In genomic region chr5:107675201-107675600, GRCh38 we compare ENCODE assay signal across 2 cellular contexts.
TF ChIP-seq lines count a peak whose summit lies in the region.

No MANE protein-coding gene starts in this region.

TF ChIP-seq in IMR-90, 13 proteins besides CTCF, POLR2A, EP300 and RAD21:
- TF ChIP-seq CHD1 (IDR thresholded peaks at IDR 0.05; ENCODE audit: low read depth, low read length), result no peak
- TF ChIP-seq, protein P1, sequence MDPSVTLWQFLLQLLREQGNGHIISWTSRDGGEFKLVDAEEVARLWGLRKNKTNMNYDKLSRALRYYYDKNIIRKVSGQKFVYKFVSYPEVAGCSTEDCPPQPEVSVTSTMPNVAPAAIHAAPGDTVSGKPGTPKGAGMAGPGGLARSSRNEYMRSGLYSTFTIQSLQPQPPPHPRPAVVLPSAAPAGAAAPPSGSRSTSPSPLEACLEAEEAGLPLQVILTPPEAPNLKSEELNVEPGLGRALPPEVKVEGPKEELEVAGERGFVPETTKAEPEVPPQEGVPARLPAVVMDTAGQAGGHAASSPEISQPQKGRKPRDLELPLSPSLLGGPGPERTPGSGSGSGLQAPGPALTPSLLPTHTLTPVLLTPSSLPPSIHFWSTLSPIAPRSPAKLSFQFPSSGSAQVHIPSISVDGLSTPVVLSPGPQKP (IDR thresholded peaks at IDR 0.05; ENCODE audit: borderline replicate concordance, low read depth, low read length), result no peak
- no peak for TF ChIP-seq BHLHE40 (IDR thresholded peaks at IDR 0.05; ENCODE audit: low read depth, low read length)
- no peak for TF ChIP-seq MAFK (IDR thresholded peaks at IDR 0.05; ENCODE audit: low read depth, low read length)
- no peak for TF ChIP-seq RCOR1 (IDR thresholded peaks at IDR 0.05; ENCODE audit: insufficient replicate concordance, low read length)
- no peak for TF ChIP-seq FOS (IDR thresholded peaks at IDR 0.05; ENCODE audit: low read depth, low read length)
- no peak for TF ChIP-seq MXI1 (IDR thresholded peaks at IDR 0.05; ENCODE audit: borderline replicate concordance, low read depth, low read length)
- no peak for TF ChIP-seq USF2 (IDR thresholded peaks at IDR 0.05; ENCODE audit: low read depth, low read length)
- TF ChIP-seq NFE2L2 (IDR thresholded peaks at IDR 0.05; ENCODE audit: low read depth, low read length), result no peak
- no peak for TF ChIP-seq SMC3 (IDR thresholded peaks at IDR 0.05; ENCODE audit: low read depth, low read length)
- no peak for TF ChIP-seq CEBPB (IDR thresholded peaks at IDR 0.05; ENCODE audit: low read depth, low read length)
- no peak for TF ChIP-seq RFX5 (IDR thresholded peaks at IDR 0.05; ENCODE audit: low read depth, low read length)
- TF ChIP-seq MAZ (IDR thresholded peaks at IDR 0.05; ENCODE audit: borderline replicate concordance, low read depth, low read length), result no peak

TF ChIP-seq in H1, 55 proteins besides CTCF, POLR2A, EP300 and RAD21:
- TF ChIP-seq TBP (IDR thresholded peaks at IDR 0.05; ENCODE audit: low read depth, low read length) (no peak), CBX5 (IDR thresholded peaks at IDR 0.05; ENCODE audit: low read depth, low read length) (no peak), FOSL1 (IDR thresholded peaks at IDR 0.05; ENCODE audit: insufficient read depth, low read depth, low read length) (no peak), JUN (IDR thresholded peaks at IDR 0.05; ENCODE audit: low read depth, low read length) (no peak), RNF2 (IDR thresholded peaks at IDR 0.05; ENCODE audit: borderline replicate concordance, low read depth, low read length, missing control alignments, poor library complexity, severe bottlenecking) (no peak), SUZ12 (IDR thresholded peaks at IDR 0.05; ENCODE audit: low read length) (no peak), TAF1 (IDR thresholded peaks at IDR 0.05; ENCODE audit: low read depth, low read length) (no peak), PHF8 (conservative IDR thresholded peaks at IDR 0.05; ENCODE audit: low read depth, low read length) (no peak), KDM1A (IDR thresholded peaks at IDR 0.05; ENCODE audit: borderline replicate concordance, low read length) (no peak), SIN3A (conservative IDR thresholded peaks at IDR 0.05 in 1 of 2, IDR thresholded peaks at IDR 0.05 in 1 of 2; ENCODE audit: low read depth in 1 of 2, low read length in 2 of 2) (no peak), ATF3 (IDR thresholded peaks at IDR 0.05; ENCODE audit: insufficient read depth, low read depth, low read length) (no peak), BRCA1 (IDR thresholded peaks at IDR 0.05; ENCODE audit: low read depth, low read length) (no peak), TAF7 (optimal IDR thresholded peaks at IDR 0.05; ENCODE audit: borderline replicate concordance, low read depth, low read length) (no peak)
